ENCODE assay signal across 8 cellular contexts in the genomic region with DNA sequence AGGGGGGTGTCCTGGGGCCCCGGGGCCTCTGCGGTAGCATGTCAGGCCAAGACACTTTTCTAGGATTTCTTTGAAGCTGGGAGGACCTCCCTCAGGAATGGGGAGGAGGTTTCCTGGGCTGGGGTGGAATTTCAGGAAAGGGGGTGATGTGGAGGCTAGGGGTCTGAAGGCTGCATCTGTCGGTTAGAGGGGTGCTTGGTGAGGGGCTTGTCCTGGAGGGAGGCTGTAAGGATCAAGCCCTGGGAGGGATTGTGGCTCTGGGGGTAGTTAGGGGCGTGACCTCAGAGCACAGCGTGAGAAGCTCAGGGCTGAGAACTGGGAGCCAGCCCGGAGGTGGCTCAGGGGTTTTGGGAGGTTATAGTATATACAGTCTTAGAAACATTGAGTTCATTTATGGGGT. TPM values are rescaled to one million over a fixed set of nuclear protein-coding genes. Genes with fewer than 3 reads are reported as not detected.
DNase-seq lines count a peak whose midpoint lies in the region; ATAC-seq, FAIRE-seq and TF ChIP-seq lines count a peak whose summit lies in the region.

No MANE protein-coding gene starts in this region.

- H3K27ac ChIP-seq in astrocyte (ENCODE audit: low read depth, low read length) (peak overlapping the region; percentile 40), thymus (ENCODE audit: low read depth) (peak overlapping the region; percentile 64)

- H3K27ac Mint-ChIP-seq in activated T-cell treated with anti-CD3 and anti-CD28 coated beads, Interleukin-2, amount 50 U/mL, for 24 hours = peak overlapping the region; percentile 55
- peak overlapping the region; percentile 96 for H3K27ac Mint-ChIP-seq in astrocyte (ENCODE audit: unreplicated experiment)

- H3K4me1 ChIP-seq in astrocyte (ENCODE audit: insufficient read depth, low read length) = peaks cover 34% of the 10 kb centered on the region
- H3K4me1 ChIP-seq in thymus (ENCODE audit: control insufficient read depth, insufficient read depth, low read length) = peaks cover 13% of the 10 kb centered on the region

- ATAC-seq in HG03108 (IDR thresholded peaks at IDR 0.05; ENCODE audit: unreplicated experiment) = no peak

- H3K4me3 Mint-ChIP-seq in activated T-cell treated with anti-CD3 and anti-CD28 coated beads, Interleukin-2, amount 50 U/mL, for 24 hours = peak overlapping the region; percentile 36
- peak overlapping the region; percentile 93 for H3K4me3 Mint-ChIP-seq in astrocyte (ENCODE audit: unreplicated experiment)

- WGBS in thymus = 45% methylated on average over 6 of the region's 6 CpGs

- H3K79me2 ChIP-seq in astrocyte (ENCODE audit: insufficient read depth, low read length) = peaks cover 22% of the 10 kb centered on the region

- H4K20me1 ChIP-seq in astrocyte (ENCODE audit: insufficient read depth, low read length) = peaks cover 2% of the 10 kb centered on the region

- no peaks in the 10 kb centered on the region for H3K27me3 ChIP-seq in astrocyte (ENCODE audit: insufficient read depth, low read length)
- H3K27me3 ChIP-seq in kidney epithelial cell (ENCODE audit: control insufficient read depth, insufficient read depth, low read length) = no peaks in the 10 kb centered on the region
- H3K27me3 ChIP-seq in thymus (ENCODE audit: control insufficient read depth, insufficient read depth) = peaks cover 7% of the 10 kb centered on the region

- H3K9ac ChIP-seq in astrocyte (ENCODE audit: low read length) = peak overlapping the region; percentile 87

- no peak overlapping the region for H2AFZ ChIP-seq in astrocyte (ENCODE audit: low read depth, low read length)

- H3K36me3 ChIP-seq in astrocyte (ENCODE audit: insufficient read depth, low read length) (no peaks in the 10 kb centered on the region), kidney epithelial cell (ENCODE audit: control insufficient read depth, insufficient read depth, low read length) (no peaks in the 10 kb centered on the region), thymus (ENCODE audit: control insufficient read depth, insufficient read depth) (no peaks in the 10 kb centered on the region)

- no peaks in the 10 kb centered on the region for H3K9me3 Mint-ChIP-seq in activated T-cell treated with anti-CD3 and anti-CD28 coated beads, Interleukin-2, amount 50 U/mL, for 24 hours
- peaks cover 1% of the 10 kb centered on the region for H3K9me3 Mint-ChIP-seq in astrocyte (ENCODE audit: unreplicated experiment)

- H3K4me3 ChIP-seq in astrocyte (ENCODE audit: insufficient read depth, low read depth, low read length) = peak overlapping the region; percentile 51
- H3K4me3 ChIP-seq in kidney epithelial cell (ENCODE audit: low read depth, low read length) = peak overlapping the region; percentile 23
- no peak overlapping the region for H3K4me3 ChIP-seq in thymus (ENCODE audit: low read length)

- peaks cover 33% of the 10 kb centered on the region for H3K4me1 Mint-ChIP-seq in activated T-cell treated with anti-CD3 and anti-CD28 coated beads, Interleukin-2, amount 50 U/mL, for 24 hours (ENCODE audit: low read depth)
- peaks cover 19% of the 10 kb centered on the region for H3K4me1 Mint-ChIP-seq in astrocyte (ENCODE audit: low read depth, unreplicated experiment)

- TF ChIP-seq CTCF in astrocyte (IDR thresholded peaks at IDR 0.05; ENCODE audit: insufficient read depth, low read depth, low read length) (no peak), kidney epithelial cell (IDR thresholded peaks at IDR 0.05; ENCODE audit: insufficient read depth, low read length, poor library complexity, severe bottlenecking) (no peak)

- H3K4me2 ChIP-seq in astrocyte (ENCODE audit: low read length) = peak overlapping the region; percentile 96

- H3K9me3 ChIP-seq in astrocyte (ENCODE audit: insufficient read depth, low read depth, low read length) = no peaks in the 10 kb centered on the region
- H3K9me3 ChIP-seq in thymus (ENCODE audit: control insufficient read depth) = no peaks in the 10 kb centered on the region

- H3K27me3 Mint-ChIP-seq in activated T-cell treated with anti-CD3 and anti-CD28 coated beads, Interleukin-2, amount 50 U/mL, for 24 hours = no peaks in the 10 kb centered on the region
- H3K27me3 Mint-ChIP-seq in astrocyte (ENCODE audit: low read depth, unreplicated experiment) = no peaks in the 10 kb centered on the region

- H3K36me3 Mint-ChIP-seq in activated T-cell treated with anti-CD3 and anti-CD28 coated beads, Interleukin-2, amount 50 U/mL, for 24 hours (ENCODE audit: low read depth) = peaks cover 16% of the 10 kb centered on the region
- peaks cover 5% of the 10 kb centered on the region for H3K36me3 Mint-ChIP-seq in astrocyte (ENCODE audit: low read depth, unreplicated experiment)

- FAIRE-seq in astrocyte (lab: Jason Lieb, UNC) = no peak

- no peak for DNase-seq in activated T-cell treated with anti-CD3 and anti-CD28 coated beads, Interleukin-2, amount 50 U/mL, for 24 hours
- DNase-seq in activated T-cell treated with anti-CD3 and anti-CD28 coated beads for 4 hours = no peak
- DNase-seq in astrocyte (ENCODE audit: low read depth) = no peak
- DNase-seq in kidney epithelial cell (ENCODE audit: low read depth) = no peak
- no peak for DNase-seq in occipital lobe (lab: John Stamatoyannopoulos, UW)
- DNase-seq in LoVo (ENCODE audit: low spot score) = no peak

RNA-seq across cellular contexts. Expression of gene RRAS, which starts 1.6 kb away (rescaled TPM):
- total RNA-seq in astrocyte (94.7 and 104 TPM in 2 replicates), kidney epithelial cell (32.8 and 44.1 TPM in 2 replicates), occipital lobe (1.1 TPM)
- polyA plus RNA-seq in thymus = 60.9 TPM

RNA-seq across cellular contexts. Expression of gene SCAF1, which starts 3.6 kb away (rescaled TPM):
- total RNA-seq in astrocyte (105 and 107 TPM in 2 replicates), kidney epithelial cell (38.9 and 51.1 TPM in 2 replicates), occipital lobe (11.5 TPM)
- polyA plus RNA-seq in thymus = 17.2 TPM

RNA-seq across cellular contexts. Expression of gene IRF3, which starts 27.3 kb away (rescaled TPM):
- total RNA-seq in astrocyte = 63.0 and 68.1 TPM in 2 replicates
- total RNA-seq in kidney epithelial cell = 47.3 and 66.6 TPM in 2 replicates
- 259 TPM for polyA plus RNA-seq in thymus
- total RNA-seq in occipital lobe = 8.1 TPM

RNA-seq across cellular contexts. Expression of gene BCL2L12, which starts 27.4 kb away (rescaled TPM):
- total RNA-seq in astrocyte = 26.6 and 31.5 TPM in 2 replicates
- 13.9 and 19.8 TPM in 2 replicates for total RNA-seq in kidney epithelial cell
- polyA plus RNA-seq in thymus = 27.1 TPM
- total RNA-seq in occipital lobe = not detected

RNA-seq across cellular contexts. Expression of gene PRMT1, which starts 38.7 kb away (rescaled TPM):
- total RNA-seq in astrocyte (215 and 235 TPM in 2 replicates), kidney epithelial cell (284 and 314 TPM in 2 replicates), occipital lobe (177 TPM)
- polyA plus RNA-seq in thymus = 101 TPM

Comparison
In these comparisons a context has a peak if more than half of its experiments do, and no peak if none do; other contexts are left out.
1. RNA of gene RRAS, which starts 1.6 kb away (total RNA-seq): 94.7 to 104 TPM in astrocyte and 32.8 to 44.1 TPM in kidney epithelial cell; 1.1 TPM in occipital lobe (single experiment); every median in the first group is over 10 times any median in the second.